8 cellular contexts compared by ENCODE assay signal in genomic region chr1:225777583-225778411, GRCh38. TPM values are rescaled to one million over a fixed set of nuclear protein-coding genes. Genes with fewer than 3 reads are reported as not detected.
DNase-seq lines count a peak whose midpoint lies in the region; ATAC-seq and TF ChIP-seq lines count a peak whose summit lies in the region.

Gene SRP9, plus strand, starts transcription at chr1:225777826. Its CDS starts 115 bp downstream, at chr1:225777941.

- peak; percentile 93 for TF ChIP-seq CTCF in OCI-LY3 (IDR thresholded peaks at IDR 0.05; ENCODE audit: low read depth, low read length)
- peak; percentile 82 for TF ChIP-seq CTCF in epithelial cell of esophagus (IDR thresholded peaks at IDR 0.05; ENCODE audit: insufficient read depth, low read depth, low read length, missing control alignments)

- peak within 1 kb of the TSS; percentile 91 for H3K9ac ChIP-seq in OCI-LY3 (ENCODE audit: low read length)

- peaks cover 42% of the 10 kb centered on the region for H4K20me1 ChIP-seq in OCI-LY3 (ENCODE audit: insufficient read depth, low read length)

- H2AFZ ChIP-seq in OCI-LY3 (ENCODE audit: low read depth, low read length), result peak within 1 kb of the TSS; percentile 95

- H3K9me3 ChIP-seq in OCI-LY3 (ENCODE audit: insufficient read depth, low read length) (no peaks in the 10 kb centered on the region), mononuclear cell (ENCODE audit: low read depth, low read length) (no peaks in the 10 kb centered on the region)

- H3K4me1 ChIP-seq in OCI-LY3 (ENCODE audit: low read length) (peaks cover 24% of the 10 kb centered on the region), mononuclear cell (ENCODE audit: insufficient read depth, low read length) (peaks cover 57% of the 10 kb centered on the region)

- H3K79me2 ChIP-seq in OCI-LY3 (ENCODE audit: low read length), result peaks cover 52% of the 10 kb centered on the region

- H3K4me3 ChIP-seq in OCI-LY3 (ENCODE audit: low read length) (peak within 1 kb of the TSS; percentile 78), epithelial cell of esophagus (ENCODE audit: low read length) (peak within 1 kb of the TSS; percentile 89), mononuclear cell (ENCODE audit: low read length) (peak within 1 kb of the TSS; percentile 69)

- DNase-seq in DMS114 treated with DMSO at 0.1 percent for 48 hours (lab: John Stamatoyannopoulos, UW; ENCODE audit: unreplicated experiment) (peak; percentile 97), HuH-7.5 (ENCODE audit: low spot score) (peak; percentile 80), activated T-cell treated with anti-CD3 and anti-CD28 coated beads for 1 hour (ENCODE audit: low read depth) (peak; percentile 97), epithelial cell of esophagus (ENCODE audit: low read depth) (peak; percentile 99)
- peak; percentile 91 to 97 for DNase-seq in stimulated activated CD8-positive, alpha-beta memory T cell treated with anti-CD3 and anti-CD28 coated beads, Interleukin-4, amount 100 ng/mL, for 1 hour (ENCODE audit: low read depth in 2 of 2, low spot score in 1 of 2)

- ATAC-seq in GM21526 (IDR thresholded peaks at IDR 0.05; ENCODE audit: low FRiP score, unreplicated experiment), result peak; percentile 99

- H3K4me2 ChIP-seq in OCI-LY3 (ENCODE audit: low read length), result peak within 1 kb of the TSS; percentile 85

- peak within 1 kb of the TSS; percentile 81 for H3K27ac ChIP-seq in OCI-LY3 (ENCODE audit: low read length)

- H3K27me3 ChIP-seq in OCI-LY3 (ENCODE audit: low read depth, low read length) (no peaks in the 10 kb centered on the region), mononuclear cell (ENCODE audit: insufficient read depth, low read length) (no peaks in the 10 kb centered on the region)

- peaks cover 20% of the 10 kb centered on the region for H3K36me3 ChIP-seq in OCI-LY3 (replicated peaks; ENCODE audit: low read depth, low read length)

RNA-seq across cellular contexts. Expression of gene SRP9, which starts in this region (rescaled TPM):
- 136 TPM for total RNA-seq in mononuclear cell

Comparison
In these comparisons a context has a peak if more than half of its experiments do, and no peak if none do; other contexts are left out.
1. Peak in every context shown above with its lines: DNase-seq, ATAC-seq, H3K4me3 ChIP-seq and H3K27ac ChIP-seq.